Comparison of ENCODE assay signal across 8 cellular contexts in genomic region chr7:30322656-30323355, GRCh38. TPM values are rescaled to one million over a fixed set of nuclear protein-coding genes. Genes with fewer than 3 reads are reported as not detected.
A peak's percentile ranks its signal among the peaks of the same experiment; 100 is the strongest.
DNase-seq lines count a peak whose midpoint lies in the region; ATAC-seq lines count a peak whose summit lies in the region.

No MANE protein-coding gene starts in this region.

- H3K27ac ChIP-seq in right cardiac atrium (ENCODE audit: low read length), result no peak overlapping the region

- peaks cover 50% of the 10 kb centered on the region for H3K4me1 Mint-ChIP-seq in activated naive CD8-positive, alpha-beta T cell treated with anti-CD3 and anti-CD28 coated beads for 36 hours

- H3K4me3 ChIP-seq in skeletal muscle satellite cell (ENCODE audit: low read length), result peak overlapping the region; percentile 55
- no peak overlapping the region for H3K4me3 ChIP-seq in right cardiac atrium (ENCODE audit: low read length)

- peak overlapping the region; percentile 90 for H3K4me2 ChIP-seq in skeletal muscle satellite cell (ENCODE audit: low read length)

- H3K9me3 ChIP-seq in skeletal muscle satellite cell (replicated peaks; ENCODE audit: low read length) (no peaks in the 10 kb centered on the region), right cardiac atrium (ENCODE audit: control insufficient read depth, low read length) (no peaks in the 10 kb centered on the region)

- peak overlapping the region; percentile 81 for H3K9ac ChIP-seq in skeletal muscle satellite cell (ENCODE audit: low read depth, low read length)

- H3K27me3 Mint-ChIP-seq in activated naive CD8-positive, alpha-beta T cell treated with anti-CD3 and anti-CD28 coated beads for 36 hours, result no peaks in the 10 kb centered on the region

- H3K27me3 ChIP-seq in skeletal muscle satellite cell (ENCODE audit: control insufficient read depth, insufficient read depth, low read length), result no peaks in the 10 kb centered on the region
- no peaks in the 10 kb centered on the region for H3K27me3 ChIP-seq in right cardiac atrium (ENCODE audit: control insufficient read depth, insufficient read depth)

- DNase-seq in left ventricle myocardium superior (no peak), Right ventricle myocardium inferior (ENCODE audit: missing footprints) (no peak), cerebellum (ENCODE audit: low spot score) (no peak), NCI-H2196 treated with DMSO at 0.1 percent for 48 hours (lab: John Stamatoyannopoulos, UW; ENCODE audit: unreplicated experiment) (no peak), right cardiac atrium (no peak)
- DNase-seq in activated naive CD8-positive, alpha-beta T cell treated with anti-CD3 and anti-CD28 coated beads for 36 hours, result no peak

- H3K9me3 Mint-ChIP-seq in activated naive CD8-positive, alpha-beta T cell treated with anti-CD3 and anti-CD28 coated beads for 36 hours, result peaks cover 4% of the 10 kb centered on the region

- intact Hi-C loops in left ventricle myocardium superior (cut with micrococcal nuclease), result no loop called here
- intact Hi-C loops in Right ventricle myocardium inferior (cut with DNase I), result no loop called here
- intact Hi-C loops in right cardiac atrium (cut with DNase I), result no loop called here

- H3K36me3 ChIP-seq in skeletal muscle satellite cell (ENCODE audit: insufficient read depth, low read length), result no peaks in the 10 kb centered on the region

- ATAC-seq in left ventricle myocardium superior, result peak; percentile 38
- ATAC-seq in Right ventricle myocardium inferior, result no peak
- ATAC-seq in HG03139 (IDR thresholded peaks at IDR 0.05; ENCODE audit: unreplicated experiment), result peak; percentile 45
- no peak for ATAC-seq in right cardiac atrium

- H3K4me1 ChIP-seq in skeletal muscle satellite cell (ENCODE audit: control insufficient read depth, insufficient read depth, low read length) (peaks cover 25% of the 10 kb centered on the region), right cardiac atrium (ENCODE audit: control insufficient read depth, insufficient read depth, low read length) (peaks cover 2% of the 10 kb centered on the region)

- peaks cover 22% of the 10 kb centered on the region for H3K36me3 Mint-ChIP-seq in activated naive CD8-positive, alpha-beta T cell treated with anti-CD3 and anti-CD28 coated beads for 36 hours

- H3K27ac Mint-ChIP-seq in activated naive CD8-positive, alpha-beta T cell treated with anti-CD3 and anti-CD28 coated beads for 36 hours, result peak overlapping the region; percentile 94

- peak overlapping the region; percentile 77 for H3K4me3 Mint-ChIP-seq in activated naive CD8-positive, alpha-beta T cell treated with anti-CD3 and anti-CD28 coated beads for 36 hours

- WGBS in right cardiac atrium, result 81% methylated on average over 2 of the region's 2 CpGs

RNA-seq across cellular contexts. Expression of gene ZNRF2, which starts 38.4 kb away (rescaled TPM):
- 8.6 TPM for total RNA-seq in left ventricle myocardium superior
- total RNA-seq in Right ventricle myocardium inferior, result 8.7 TPM
- total RNA-seq in activated naive CD8-positive, alpha-beta T cell treated with anti-CD3 and anti-CD28 coated beads for 36 hours, result 1 to 10 TPM; 6.9 TPM
- 3.3 and 4.6 TPM in 2 replicates for total RNA-seq in skeletal muscle satellite cell (2012; rRNA removed)
- total RNA-seq in cerebellum, result 33.3 TPM
- 1 to 10 TPM; 5.8 to 8.5 (median 7.0) TPM for total RNA-seq in right cardiac atrium
- polyA plus RNA-seq in right cardiac atrium, result 2.5 TPM

Comparison
In these comparisons a context has a peak if more than half of its experiments do, and no peak if none do; other contexts are left out.
1. ATAC-seq: peak in left ventricle myocardium superior (single experiment) and HG03139 (single experiment); none in Right ventricle myocardium inferior (single experiment) and right cardiac atrium (0 of 2).